Comparison of ENCODE assay signal across 10 cellular contexts in the genomic region with DNA sequence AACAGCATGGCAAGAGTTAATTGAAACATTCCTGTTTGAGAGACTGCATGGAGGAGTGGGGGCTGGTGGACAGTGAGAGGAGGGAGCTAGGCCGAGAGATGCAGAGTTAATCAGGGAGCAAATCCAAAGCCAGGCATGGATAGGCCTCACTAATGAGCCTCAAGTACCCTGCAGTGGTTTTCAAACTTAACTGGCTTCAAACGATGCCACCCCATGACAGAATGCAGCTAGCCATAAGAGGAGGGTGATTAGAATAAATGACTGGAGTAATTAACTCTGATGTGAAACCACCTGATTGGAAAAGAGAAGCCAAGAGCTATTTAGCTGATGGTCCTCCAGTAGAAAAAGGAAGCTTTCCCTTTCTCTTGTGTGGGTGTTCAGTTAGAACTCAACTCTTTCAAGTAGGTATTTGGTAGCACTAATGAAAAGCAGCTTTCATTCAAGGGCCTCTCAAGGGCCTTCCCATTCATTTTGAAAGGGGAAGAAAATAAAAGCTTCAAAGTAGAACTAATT.
DNase-seq lines count a peak whose midpoint lies in the region; ATAC-seq lines count a peak whose summit lies in the region.
"Had no signal": no experiment of that assay in that cellular context is flagged by ENCODE, and none has a peak within 500 bp of the region (broad histone marks: within the 10 kb centered on the region; RNA-seq: fewer than 3 reads in every experiment).

No MANE protein-coding gene starts in this region.

- H3K9me3 ChIP-seq in effector memory CD4-positive, alpha-beta T cell (ENCODE audit: control insufficient read depth, low read length) = no peaks in the 10 kb centered on the region
- no peaks in the 10 kb centered on the region for H3K9me3 ChIP-seq in CD8-positive, alpha-beta memory T cell (ENCODE audit: low read length)
- H3K9me3 ChIP-seq: heart left ventricle had no signal

- no peaks in the 10 kb centered on the region for H3K27me3 ChIP-seq in effector memory CD4-positive, alpha-beta T cell (replicated peaks; ENCODE audit: control insufficient read depth, insufficient read depth, low read length, poor library complexity, severe bottlenecking)
- H3K27me3 ChIP-seq in CD8-positive, alpha-beta memory T cell (ENCODE audit: insufficient read depth, low read length, poor library complexity, severe bottlenecking) = no peaks in the 10 kb centered on the region
- H3K27me3 ChIP-seq: heart left ventricle had no signal

- peaks cover 0 to 2% (median 0%) of the 10 kb centered on the region in 3 donors for H3K36me3 Mint-ChIP-seq in CD8-positive, alpha-beta memory T cell

- no peak overlapping the region for H3K4me3 ChIP-seq in effector memory CD4-positive, alpha-beta T cell (ENCODE audit: insufficient read depth, low read depth, low read length, poor library complexity, severe bottlenecking)
- H3K4me3 ChIP-seq in CD8-positive, alpha-beta memory T cell (ENCODE audit: low read length) = no peak overlapping the region
- H3K4me3 ChIP-seq: heart left ventricle had no signal

- no peaks in the 10 kb centered on the region for H3K27me3 Mint-ChIP-seq in CD8-positive, alpha-beta memory T cell

- POLR2A ChIA-PET in CD8-positive, alpha-beta memory T cell (lab: Charles Lee) = no interaction called here

- DNase-seq in NCI-H82 treated with DMSO at 0.1 percent for 48 hours (lab: John Stamatoyannopoulos, UW; ENCODE audit: unreplicated experiment) = peak; percentile 87
- peak; percentile 12 for DNase-seq in pons (ENCODE audit: low spot score)
- no peak for DNase-seq in effector memory CD4-positive, alpha-beta T cell
- DNase-seq in activated effector memory CD4-positive, alpha-beta T cell treated with anti-CD3 and anti-CD28 coated beads, Interleukin-2, amount 50 U/mL, for 16 hours = no peak
- no peak for DNase-seq in CD8-positive, alpha-beta memory T cell
- DNase-seq: heart left ventricle had no signal

- no peaks in the 10 kb centered on the region for H3K9me3 Mint-ChIP-seq in CD8-positive, alpha-beta memory T cell

- no peak overlapping the region for H3K4me3 Mint-ChIP-seq in CD8-positive, alpha-beta memory T cell

- peak overlapping the region in 1 of 8 donors; percentile 21 for H3K27ac Mint-ChIP-seq in CD8-positive, alpha-beta memory T cell

- H3K4me1 ChIP-seq in effector memory CD4-positive, alpha-beta T cell (ENCODE audit: control insufficient read depth, insufficient read depth, low read length, poor library complexity, severe bottlenecking) = no peaks in the 10 kb centered on the region
- H3K4me1 ChIP-seq in CD8-positive, alpha-beta memory T cell (ENCODE audit: insufficient read depth, low read length) = no peaks in the 10 kb centered on the region
- H3K4me1 ChIP-seq: heart left ventricle had no signal

- CTCF ChIA-PET in CD8-positive, alpha-beta memory T cell (lab: Charles Lee) = no interaction called here

- H3K36me3 ChIP-seq in effector memory CD4-positive, alpha-beta T cell (ENCODE audit: control insufficient read depth, insufficient read depth, low read length) = no peaks in the 10 kb centered on the region
- H3K36me3 ChIP-seq in CD8-positive, alpha-beta memory T cell (ENCODE audit: insufficient read depth, low read length) = no peaks in the 10 kb centered on the region
- H3K36me3 ChIP-seq: heart left ventricle had no signal

- ATAC-seq in GM18870 (IDR thresholded peaks at IDR 0.05; ENCODE audit: unreplicated experiment) = peak; percentile 74
- ATAC-seq in HG03103 (IDR thresholded peaks at IDR 0.05; ENCODE audit: low read depth, unreplicated experiment) = peak; percentile 68
- ATAC-seq in GM19467 (IDR thresholded peaks at IDR 0.05; ENCODE audit: unreplicated experiment) = no peak
- ATAC-seq: Panc1 had no signal

- no peak overlapping the region for H3K27ac ChIP-seq in effector memory CD4-positive, alpha-beta T cell (ENCODE audit: insufficient read depth, low read length, poor library complexity, severe bottlenecking)
- H3K27ac ChIP-seq in CD8-positive, alpha-beta memory T cell (ENCODE audit: low read depth, low read length) = no peak overlapping the region
- H3K27ac ChIP-seq: heart left ventricle had no signal

- peaks cover 3 to 15% (median 11%) of the 10 kb centered on the region in 3 donors for H3K4me1 Mint-ChIP-seq in CD8-positive, alpha-beta memory T cell

Comparison
In these comparisons a context has a peak if more than half of its experiments do, and no peak if none do; other contexts are left out.
1. DNase-seq: peak in NCI-H82 treated with DMSO at 0.1 percent for 48 hours (single experiment) and pons (single experiment); none in effector memory CD4-positive, alpha-beta T cell (0 of 3), activated effector memory CD4-positive, alpha-beta T cell treated with anti-CD3 and anti-CD28 coated beads, Interleukin-2, amount 50 U/mL, for 16 hours (single experiment) and CD8-positive, alpha-beta memory T cell (0 of 5).